In the genomic region with DNA sequence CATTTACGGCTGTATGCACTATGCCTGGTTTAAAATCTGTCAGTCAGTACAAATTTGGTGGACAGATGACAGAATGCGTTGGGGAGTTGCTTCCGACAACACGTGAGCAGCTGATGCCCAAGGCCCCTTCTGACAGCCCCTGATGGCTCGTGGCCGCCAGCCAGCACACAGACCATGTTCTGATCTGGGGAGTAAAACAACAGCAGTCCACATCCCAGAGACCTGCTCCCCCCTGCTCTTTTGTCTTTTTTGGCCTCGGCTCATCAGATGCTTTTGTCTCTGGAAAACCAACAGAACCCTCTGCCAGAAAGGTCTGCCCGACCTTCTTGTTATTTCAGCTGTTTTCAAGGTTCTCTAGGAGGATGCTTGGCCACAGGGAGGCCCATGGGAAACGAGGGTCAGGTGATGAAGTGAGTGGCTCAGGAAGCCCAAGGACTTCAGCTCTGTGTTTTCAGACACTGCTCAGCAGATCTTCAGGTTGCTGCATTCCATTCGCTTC, we compare ENCODE assay signal across 16 cellular contexts.
DNase-seq lines count a peak whose midpoint lies in the region; ATAC-seq and TF ChIP-seq lines count a peak whose summit lies in the region.
"Had no signal": no experiment of that assay in that cellular context is flagged by ENCODE, and none has a peak within 500 bp of the region (broad histone marks: within the 10 kb centered on the region; RNA-seq: fewer than 3 reads in every experiment).

No MANE protein-coding gene starts in this region.

- DNase-seq in AG08396 (ENCODE audit: low spot score) (peak; percentile 25), NCI-H146 (lab: John Stamatoyannopoulos, UW) (peak; percentile 93), medulla oblongata (ENCODE audit: extremely low spot score) (no peak), superior temporal gyrus (ENCODE audit: extremely low spot score) (no peak)
- no peak for DNase-seq in activated effector memory CD4-positive, alpha-beta T cell treated with anti-CD3 and anti-CD28 coated beads, Interleukin-2, amount 50 U/mL, for 16 hours
- DNase-seq in activated naive CD4-positive, alpha-beta T cell treated with anti-CD3 and anti-CD28 coated beads, Interleukin-2, amount 50 U/mL, for 16 hours: no peak
- DNase-seq: ACHN, activated T-cell treated with anti-CD3 and anti-CD28 coated beads for 4 hours, anterior cingulate cortex, hypothalamus, KG1, posterior cingulate gyrus, Right ventricle myocardium superior had no signal

- no peaks in the 10 kb centered on the region for H3K36me3 ChIP-seq in iPS-20b (ENCODE audit: insufficient read depth, low read depth, low read length)

- 0 out of 2 replicates have a peak overlapping the region, but pooled peaks have one; percentile 5 for H3K9ac ChIP-seq in iPS-20b (ENCODE audit: low read depth, low read length)

- H3K27ac ChIP-seq in iPS-20b (ENCODE audit: low read length): no peak overlapping the region

- no peaks in the 10 kb centered on the region for H3K9me3 ChIP-seq in iPS-20b (ENCODE audit: insufficient read depth, low read depth, low read length)

- H3K27me3 ChIP-seq in iPS-20b (ENCODE audit: insufficient read depth, low read length): no peaks in the 10 kb centered on the region

- peaks cover 13% of the 10 kb centered on the region; the same call in 1 of the 2 replicates for H3K4me1 ChIP-seq in iPS-20b (ENCODE audit: insufficient read depth, low read length)

- H3K4me3 ChIP-seq in iPS-20b (ENCODE audit: low read length): no peak overlapping the region

- ATAC-seq in SK-N-SH treated with all-trans-retinoic acid at 6 μM for 48 hours: peak; percentile 20; the same call in 1 of the 3 replicates
- ATAC-seq: stimulated activated effector memory CD8-positive, alpha-beta T cell treated with anti-CD3 and anti-CD28 coated beads, Interleukin-12 subunit alpha, Interleukin-12 subunit beta, amount 100 ng/mL, for 72 hours had no signal

TF ChIP-seq in SK-N-SH treated with all-trans-retinoic acid at 6 μM for 48 hours, 23 proteins besides CTCF, POLR2A, EP300 and RAD21:
- TF ChIP-seq TCF4 (CRISPR knock-in tag; IDR thresholded peaks at IDR 0.05; ENCODE audit: borderline replicate concordance): peak; percentile 77; the same call in 1 of the 2 replicates
- TF ChIP-seq, protein P1, sequence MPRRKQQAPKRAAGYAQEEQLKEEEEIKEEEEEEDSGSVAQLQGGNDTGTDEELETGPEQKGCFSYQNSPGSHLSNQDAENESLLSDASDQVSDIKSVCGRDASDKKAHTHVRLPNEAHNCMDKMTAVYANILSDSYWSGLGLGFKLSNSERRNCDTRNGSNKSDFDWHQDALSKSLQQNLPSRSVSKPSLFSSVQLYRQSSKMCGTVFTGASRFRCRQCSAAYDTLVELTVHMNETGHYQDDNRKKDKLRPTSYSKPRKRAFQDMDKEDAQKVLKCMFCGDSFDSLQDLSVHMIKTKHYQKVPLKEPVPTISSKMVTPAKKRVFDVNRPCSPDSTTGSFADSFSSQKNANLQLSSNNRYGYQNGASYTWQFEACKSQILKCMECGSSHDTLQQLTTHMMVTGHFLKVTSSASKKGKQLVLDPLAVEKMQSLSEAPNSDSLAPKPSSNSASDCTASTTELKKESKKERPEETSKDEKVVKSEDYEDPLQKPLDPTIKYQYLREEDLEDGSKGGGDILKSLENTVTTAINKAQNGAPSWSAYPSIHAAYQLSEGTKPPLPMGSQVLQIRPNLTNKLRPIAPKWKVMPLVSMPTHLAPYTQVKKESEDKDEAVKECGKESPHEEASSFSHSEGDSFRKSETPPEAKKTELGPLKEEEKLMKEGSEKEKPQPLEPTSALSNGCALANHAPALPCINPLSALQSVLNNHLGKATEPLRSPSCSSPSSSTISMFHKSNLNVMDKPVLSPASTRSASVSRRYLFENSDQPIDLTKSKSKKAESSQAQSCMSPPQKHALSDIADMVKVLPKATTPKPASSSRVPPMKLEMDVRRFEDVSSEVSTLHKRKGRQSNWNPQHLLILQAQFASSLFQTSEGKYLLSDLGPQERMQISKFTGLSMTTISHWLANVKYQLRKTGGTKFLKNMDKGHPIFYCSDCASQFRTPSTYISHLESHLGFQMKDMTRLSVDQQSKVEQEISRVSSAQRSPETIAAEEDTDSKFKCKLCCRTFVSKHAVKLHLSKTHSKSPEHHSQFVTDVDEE (CRISPR knock-in tag; IDR thresholded peaks at IDR 0.05): no peak

Comparison
In these comparisons a context has a peak if more than half of its experiments do, and no peak if none do; other contexts are left out.
1. DNase-seq: peak in AG08396 (single experiment) and NCI-H146 (single experiment); none in medulla oblongata (single experiment), activated effector memory CD4-positive, alpha-beta T cell treated with anti-CD3 and anti-CD28 coated beads, Interleukin-2, amount 50 U/mL, for 16 hours (single experiment), activated naive CD4-positive, alpha-beta T cell treated with anti-CD3 and anti-CD28 coated beads, Interleukin-2, amount 50 U/mL, for 16 hours (single experiment) and superior temporal gyrus (single experiment).